ENCODE assay signal across 8 cellular contexts in genomic region chr5:141319699-141320098, GRCh38. TPM values are rescaled to one million over a fixed set of nuclear protein-coding genes. Genes with fewer than 3 reads are reported as not detected.
A peak's percentile ranks its signal among the peaks of the same experiment; 100 is the strongest.
DNase-seq lines count a peak whose midpoint lies in the region; ATAC-seq and TF ChIP-seq lines count a peak whose summit lies in the region.

No MANE protein-coding gene starts in this region.

- H3K27ac ChIP-seq in left lung (peak overlapping the region in 1 of 2 donors; percentile 98), thoracic aorta (peak overlapping the region in 1 of 2 donors; percentile 84), substantia nigra (ENCODE audit: low read depth, low read length, poor library complexity, severe bottlenecking) (no peak overlapping the region)

- H3K36me3 Mint-ChIP-seq in activated CD4-positive, alpha-beta T cell treated with anti-CD3 and anti-CD28 coated beads, Interleukin-2, amount 10 ng/mL, durations not matched to agents 24 days and 14 days (ENCODE audit: low read depth) = peaks cover 66% of the 10 kb centered on the region
- H3K36me3 Mint-ChIP-seq in activated naive CD8-positive, alpha-beta T cell treated with anti-CD3 and anti-CD28 coated beads for 36 hours = peaks cover 68% of the 10 kb centered on the region

- peaks cover 42% of the 10 kb centered on the region for H3K9me3 Mint-ChIP-seq in activated CD4-positive, alpha-beta T cell treated with anti-CD3 and anti-CD28 coated beads, Interleukin-2, amount 10 ng/mL, durations not matched to agents 24 days and 14 days
- H3K9me3 Mint-ChIP-seq in activated naive CD8-positive, alpha-beta T cell treated with anti-CD3 and anti-CD28 coated beads for 36 hours = peaks cover 51% of the 10 kb centered on the region

- in situ Hi-C loops in ACHN (cut with HindIII; ENCODE audit: low pct_ligation_motif_present, low pct_unique_long_range_greater_than_20kb, low sequenced_read_pairs) = no loop called here

- peak overlapping the region; percentile 99 for H3K27ac Mint-ChIP-seq in activated CD4-positive, alpha-beta T cell treated with anti-CD3 and anti-CD28 coated beads, Interleukin-2, amount 10 ng/mL, durations not matched to agents 24 days and 14 days
- peak overlapping the region; percentile 99 for H3K27ac Mint-ChIP-seq in activated naive CD8-positive, alpha-beta T cell treated with anti-CD3 and anti-CD28 coated beads for 36 hours

- intact Hi-C loops in activated CD4-positive, alpha-beta T cell treated with anti-CD3 and anti-CD28 coated beads, Interleukin-2, amount 10 ng/mL, durations not matched to agents 24 days and 14 days (cut with micrococcal nuclease) = loop anchor here (1.0 to 10.0 kb wide), 4 partner anchors 193 to 1035 kb away; partner anchors contain the start of genes HDAC3 and RELL2
- intact Hi-C loops in left lung (cut with DNase I) = no loop called here

- H3K9me3 ChIP-seq in left lung = peaks cover 6 to 96% of the 10 kb centered on the region in 2 donors
- H3K9me3 ChIP-seq in thoracic aorta = peaks cover 58% of the 10 kb centered on the region

- ATAC-seq in left lung = no peak
- ATAC-seq in thoracic aorta (ENCODE audit: insufficient number of reproducible peaks, low FRiP score, low read depth) = no peak
- no peak for ATAC-seq in GM18517 (IDR thresholded peaks at IDR 0.05; ENCODE audit: unreplicated experiment)

- peak overlapping the region; percentile 51 to 74 for H3K4me3 ChIP-seq in left lung
- H3K4me3 ChIP-seq in thoracic aorta = peak overlapping the region; percentile 76

- DNase-seq in activated CD4-positive, alpha-beta T cell treated with anti-CD3 and anti-CD28 coated beads, Interleukin-2, amount 10 ng/mL, durations not matched to agents 24 days and 14 days = no peak
- DNase-seq in activated CD4-positive, alpha-beta T cell treated with anti-CD3 and anti-CD28 coated beads for 4 hours = no peak
- DNase-seq in activated naive CD8-positive, alpha-beta T cell treated with anti-CD3 and anti-CD28 coated beads for 36 hours = no peak
- DNase-seq in left lung = no peak
- DNase-seq in thoracic aorta (ENCODE audit: low spot score) = no peak
- no peak for DNase-seq in ACHN
- DNase-seq in substantia nigra (lab: John Stamatoyannopoulos, UW) = no peak

- peaks cover 2% of the 10 kb centered on the region for H3K27me3 Mint-ChIP-seq in activated CD4-positive, alpha-beta T cell treated with anti-CD3 and anti-CD28 coated beads, Interleukin-2, amount 10 ng/mL, durations not matched to agents 24 days and 14 days
- H3K27me3 Mint-ChIP-seq in activated naive CD8-positive, alpha-beta T cell treated with anti-CD3 and anti-CD28 coated beads for 36 hours = no peaks in the 10 kb centered on the region

- TF ChIP-seq CTCF in left lung (IDR thresholded peaks at IDR 0.05) = no peak
- no peak for TF ChIP-seq CTCF in thoracic aorta (IDR thresholded peaks at IDR 0.05)

- peaks cover 12% of the 10 kb centered on the region for H3K4me1 Mint-ChIP-seq in activated CD4-positive, alpha-beta T cell treated with anti-CD3 and anti-CD28 coated beads, Interleukin-2, amount 10 ng/mL, durations not matched to agents 24 days and 14 days
- peaks cover 21% of the 10 kb centered on the region for H3K4me1 Mint-ChIP-seq in activated naive CD8-positive, alpha-beta T cell treated with anti-CD3 and anti-CD28 coated beads for 36 hours

- H3K36me3 ChIP-seq in left lung (peaks cover 0 to 51% of the 10 kb centered on the region in 2 donors), thoracic aorta (peaks cover 31% of the 10 kb centered on the region)

- peak overlapping the region; percentile 92 for H3K4me3 Mint-ChIP-seq in activated CD4-positive, alpha-beta T cell treated with anti-CD3 and anti-CD28 coated beads, Interleukin-2, amount 10 ng/mL, durations not matched to agents 24 days and 14 days
- peak overlapping the region; percentile 97 for H3K4me3 Mint-ChIP-seq in activated naive CD8-positive, alpha-beta T cell treated with anti-CD3 and anti-CD28 coated beads for 36 hours

- H3K4me1 ChIP-seq in left lung = peaks cover 0 to 12% of the 10 kb centered on the region in 2 donors
- peaks cover 0 to 12% of the 10 kb centered on the region in 2 donors for H3K4me1 ChIP-seq in thoracic aorta (ENCODE audit: control insufficient read depth in 1 of 2, low read depth in 2 of 2)

- no peaks in the 10 kb centered on the region for H3K27me3 ChIP-seq in left lung
- H3K27me3 ChIP-seq in thoracic aorta (replicated peaks; ENCODE audit: insufficient read depth) = no peaks in the 10 kb centered on the region

RNA-seq across cellular contexts. Expression of gene TAF7, which starts 0.9 kb away (rescaled TPM):
- total RNA-seq in activated CD4-positive, alpha-beta T cell treated with anti-CD3 and anti-CD28 coated beads, Interleukin-2, amount 10 ng/mL, durations not matched to agents 24 days and 14 days = 71.5 and 75.0 TPM in 2 replicates
- total RNA-seq in activated naive CD8-positive, alpha-beta T cell treated with anti-CD3 and anti-CD28 coated beads for 36 hours = 10 to 100 TPM; 60.4 to 60.5 TPM
- total RNA-seq in left lung (10 to 100 TPM; 53.2 to 53.5 TPM), thoracic aorta (10 to 100 TPM; 35.9 to 56.1 TPM)

RNA-seq across cellular contexts. Expression of gene PCDHGA1, which starts 10.6 kb away (rescaled TPM):
- total RNA-seq in activated CD4-positive, alpha-beta T cell treated with anti-CD3 and anti-CD28 coated beads, Interleukin-2, amount 10 ng/mL, durations not matched to agents 24 days and 14 days = 0.07 and 0.09 TPM in 2 replicates
- total RNA-seq in activated naive CD8-positive, alpha-beta T cell treated with anti-CD3 and anti-CD28 coated beads for 36 hours = not detected
- total RNA-seq in left lung = under 1 TPM; 0.38 to 0.42 TPM
- total RNA-seq in thoracic aorta = 1 to 10 TPM in 1 of 2 donors, under 1 TPM in 1; 0.41 to 2.8 TPM

RNA-seq across cellular contexts. Expression of gene SLC25A2, which starts 15.8 kb away (rescaled TPM):
- total RNA-seq in activated CD4-positive, alpha-beta T cell treated with anti-CD3 and anti-CD28 coated beads, Interleukin-2, amount 10 ng/mL, durations not matched to agents 24 days and 14 days = 0.14 and 0.23 TPM in 2 replicates
- total RNA-seq in activated naive CD8-positive, alpha-beta T cell treated with anti-CD3 and anti-CD28 coated beads for 36 hours = under 1 TPM in 1 of 2 experiments, not detected in 1; 0.21 TPM
- total RNA-seq in left lung = under 1 TPM in 1 of 2 donors, not detected in 1; 0.76 TPM
- 1 to 10 TPM; 2.0 to 3.5 TPM for total RNA-seq in thoracic aorta

RNA-seq across cellular contexts. Expression of gene PCDHGA2, which starts 18.9 kb away (rescaled TPM):
- 0.07 and 0.12 TPM in 2 replicates for total RNA-seq in activated CD4-positive, alpha-beta T cell treated with anti-CD3 and anti-CD28 coated beads, Interleukin-2, amount 10 ng/mL, durations not matched to agents 24 days and 14 days
- not detected for total RNA-seq in activated naive CD8-positive, alpha-beta T cell treated with anti-CD3 and anti-CD28 coated beads for 36 hours
- 1 to 10 TPM; 2.0 to 3.6 TPM for total RNA-seq in left lung
- total RNA-seq in thoracic aorta = 10 to 100 TPM in 1 of 2 donors, 1 to 10 TPM in 1; 8.5 to 13.8 TPM

RNA-seq across cellular contexts. Expression of gene PCDHGA3, which starts 23.9 kb away (rescaled TPM):
- 0.14 and 0.19 TPM in 2 replicates for total RNA-seq in activated CD4-positive, alpha-beta T cell treated with anti-CD3 and anti-CD28 coated beads, Interleukin-2, amount 10 ng/mL, durations not matched to agents 24 days and 14 days
- not detected for total RNA-seq in activated naive CD8-positive, alpha-beta T cell treated with anti-CD3 and anti-CD28 coated beads for 36 hours
- 1 to 10 TPM; 1.4 to 1.8 TPM for total RNA-seq in left lung
- 1 to 10 TPM; 5.3 to 9.1 TPM for total RNA-seq in thoracic aorta
